ENCODE assay signal across 6 cellular contexts in genomic region chr22:50581950-50582561, GRCh38. TPM values are rescaled to one million over a fixed set of nuclear protein-coding genes. Genes with fewer than 3 reads are reported as not detected.
DNase-seq lines count a peak whose midpoint lies in the region; ATAC-seq and TF ChIP-seq lines count a peak whose summit lies in the region.

No MANE protein-coding gene starts in this region.

- intact Hi-C loops in mammary epithelial cell (cut with micrococcal nuclease): no loop called here

- TF ChIP-seq CTCF in GM12864 (IDR thresholded peaks at IDR 0.05; ENCODE audit: low read depth, low read length, missing control alignments): no peak
- TF ChIP-seq CTCF in Loucy (conservative IDR thresholded peaks at IDR 0.05; ENCODE audit: low read length): no peak
- TF ChIP-seq CTCF in mammary epithelial cell (conservative IDR thresholded peaks at IDR 0.05 in 1 of 2, IDR thresholded peaks at IDR 0.05 in 1 of 2; ENCODE audit: extremely low read depth in 1 of 2, insufficient read depth in 1 of 2, low read depth in 1 of 2, low read length in 2 of 2): no peak

- in situ Hi-C loops in mammary epithelial cell (cut with MboI; ENCODE audit: low sequenced_read_pairs in 2 of 2): no loop called here

- H3K4me1 ChIP-seq in Loucy (ENCODE audit: insufficient read depth, low read length, poor library complexity, severe bottlenecking) (peaks cover 32% of the 10 kb centered on the region), mammary epithelial cell (ENCODE audit: insufficient read depth, low read length) (peaks cover 10% of the 10 kb centered on the region), neuron (ENCODE audit: insufficient read depth, low read length) (peaks cover 13% of the 10 kb centered on the region)

- ATAC-seq in GM19035 (IDR thresholded peaks at IDR 0.05; ENCODE audit: unreplicated experiment): no peak

- WGBS in mammary epithelial cell (ENCODE audit: low coverage, missing lambda C conversion rate): 14% methylated on average over 7 of the region's 45 CpGs

- peak overlapping the region; percentile 88 for H2AFZ ChIP-seq in Loucy (ENCODE audit: low read length)
- peak overlapping the region; percentile 97 for H2AFZ ChIP-seq in mammary epithelial cell (ENCODE audit: low read depth, low read length)
- peak overlapping the region; percentile 82 for H2AFZ ChIP-seq in neuron (ENCODE audit: low read depth, low read length)

- H3F3A ChIP-seq in Loucy (ENCODE audit: low read depth): no peaks in the 10 kb centered on the region

- H3K27me3 ChIP-seq in Loucy (ENCODE audit: insufficient read depth, low read length, poor library complexity, severe bottlenecking) (no peaks in the 10 kb centered on the region), mammary epithelial cell (ENCODE audit: insufficient read depth, low read length) (no peaks in the 10 kb centered on the region), neuron (ENCODE audit: insufficient read depth, low read length) (no peaks in the 10 kb centered on the region)

- H3K9ac ChIP-seq in Loucy (ENCODE audit: low read depth, low read length, poor library complexity, severe bottlenecking) (peak overlapping the region; percentile 94), mammary epithelial cell (ENCODE audit: insufficient read depth, low read length) (peak overlapping the region; percentile 52)

- no peaks in the 10 kb centered on the region for H3K9me2 ChIP-seq in Loucy (replicated peaks; ENCODE audit: low read depth, low read length)

- peaks cover 3% of the 10 kb centered on the region for H4K20me1 ChIP-seq in Loucy (ENCODE audit: insufficient read depth, low read length, poor library complexity, severe bottlenecking)
- H4K20me1 ChIP-seq in mammary epithelial cell (ENCODE audit: insufficient read depth, low read length): no peaks in the 10 kb centered on the region

- TSS peak; percentile 33 for BruUV-seq in mammary epithelial cell (replicated peaks; lab: Mats Ljungman, UMichigan)

- H3K79me2 ChIP-seq in Loucy (ENCODE audit: insufficient read depth, low read length) (peaks cover 24% of the 10 kb centered on the region), mammary epithelial cell (ENCODE audit: insufficient read depth, low read length) (peaks cover 22% of the 10 kb centered on the region)

- H3K36me3 ChIP-seq in Loucy (ENCODE audit: insufficient read depth, low read length) (no peaks in the 10 kb centered on the region), mammary epithelial cell (ENCODE audit: insufficient read depth, low read length) (no peaks in the 10 kb centered on the region), neuron (ENCODE audit: insufficient read depth, low read length) (peaks cover 28% of the 10 kb centered on the region)

- dilution Hi-C loops in mammary epithelial cell (cut with HindIII; ENCODE audit: low sequenced_read_pairs): no loop called here

- H3K9me3 ChIP-seq in Loucy (ENCODE audit: insufficient read depth, low read depth, low read length): no peaks in the 10 kb centered on the region
- no peaks in the 10 kb centered on the region for H3K9me3 ChIP-seq in mammary epithelial cell (replicated peaks; ENCODE audit: insufficient read depth, low read length)
- H3K9me3 ChIP-seq in neuron (ENCODE audit: low read length): no peaks in the 10 kb centered on the region

- peak overlapping the region; percentile 95 for H3K4me3 ChIP-seq in GM12864 (ENCODE audit: low read depth, low read length)
- H3K4me3 ChIP-seq in Loucy (ENCODE audit: low read length, poor library complexity, severe bottlenecking): peak overlapping the region; percentile 93
- peak overlapping the region; percentile 81 to 87 (median 81) for H3K4me3 ChIP-seq in mammary epithelial cell (replicated peaks in 1 of 3; ENCODE audit: insufficient read depth in 1 of 3, low read depth in 2 of 3, low read length in 3 of 3)
- H3K4me3 ChIP-seq in neuron (ENCODE audit: low read length): peak overlapping the region; percentile 86

- CTCF ChIA-PET in mammary epithelial cell (lab: Charles Lee; ENCODE audit: low non-redundant PET): no interaction called here

- H3K4me2 ChIP-seq in Loucy (ENCODE audit: low read depth, low read length, poor library complexity, severe bottlenecking) (peak overlapping the region; percentile 97), mammary epithelial cell (ENCODE audit: insufficient read depth, low read depth, low read length) (peak overlapping the region; percentile 89)

- peak overlapping the region; percentile 84 for H3K27ac ChIP-seq in mammary epithelial cell (ENCODE audit: insufficient read depth, low read depth, low read length)

- no peak for DNase-seq in GM12864 (ENCODE audit: low read depth)
- DNase-seq in mammary epithelial cell: peak; percentile 19
- no peak for DNase-seq in inferior parietal cortex (ENCODE audit: extremely low spot score)

RNA-seq across cellular contexts. Expression of gene CHKB, which starts 0.6 kb away (rescaled TPM):
- total RNA-seq in mammary epithelial cell: 10 to 100 TPM; 23.7 to 54.4 TPM
- polyA plus RNA-seq in mammary epithelial cell: 28.0 TPM
- polyA minus RNA-seq in mammary epithelial cell: 3.9 TPM

RNA-seq across cellular contexts. Expression of gene CPT1B, which starts 3.8 kb away (rescaled TPM):
- total RNA-seq in mammary epithelial cell: 10 to 100 TPM in 1 of 2 donors, 1 to 10 TPM in 1; 5.5 to 20.5 TPM
- polyA plus RNA-seq in mammary epithelial cell: 3.7 TPM
- polyA minus RNA-seq in mammary epithelial cell: not detected

RNA-seq across cellular contexts. Expression of gene MAPK8IP2, which starts 18.5 kb away (rescaled TPM):
- total RNA-seq in mammary epithelial cell: 1 to 10 TPM; 2.1 to 2.5 TPM
- polyA plus RNA-seq in mammary epithelial cell: 0.41 TPM
- polyA minus RNA-seq in mammary epithelial cell: 0.47 TPM

RNA-seq across cellular contexts. Expression of gene SYCE3, which starts 19.3 kb away (rescaled TPM):
- total RNA-seq in mammary epithelial cell: not detected
- 1.1 TPM for polyA plus RNA-seq in mammary epithelial cell
- not detected for polyA minus RNA-seq in mammary epithelial cell

RNA-seq across cellular contexts. Expression of gene KLHDC7B, which starts 36.4 kb away (rescaled TPM):
- total RNA-seq in mammary epithelial cell: 1 to 10 TPM in 1 of 2 donors, under 1 TPM in 1; under 0.01 to 1.9 TPM
- 0.01 TPM for polyA plus RNA-seq in mammary epithelial cell
- not detected for polyA minus RNA-seq in mammary epithelial cell
